Comparison of ENCODE assay signal across 1 cellular context in the genomic region with DNA sequence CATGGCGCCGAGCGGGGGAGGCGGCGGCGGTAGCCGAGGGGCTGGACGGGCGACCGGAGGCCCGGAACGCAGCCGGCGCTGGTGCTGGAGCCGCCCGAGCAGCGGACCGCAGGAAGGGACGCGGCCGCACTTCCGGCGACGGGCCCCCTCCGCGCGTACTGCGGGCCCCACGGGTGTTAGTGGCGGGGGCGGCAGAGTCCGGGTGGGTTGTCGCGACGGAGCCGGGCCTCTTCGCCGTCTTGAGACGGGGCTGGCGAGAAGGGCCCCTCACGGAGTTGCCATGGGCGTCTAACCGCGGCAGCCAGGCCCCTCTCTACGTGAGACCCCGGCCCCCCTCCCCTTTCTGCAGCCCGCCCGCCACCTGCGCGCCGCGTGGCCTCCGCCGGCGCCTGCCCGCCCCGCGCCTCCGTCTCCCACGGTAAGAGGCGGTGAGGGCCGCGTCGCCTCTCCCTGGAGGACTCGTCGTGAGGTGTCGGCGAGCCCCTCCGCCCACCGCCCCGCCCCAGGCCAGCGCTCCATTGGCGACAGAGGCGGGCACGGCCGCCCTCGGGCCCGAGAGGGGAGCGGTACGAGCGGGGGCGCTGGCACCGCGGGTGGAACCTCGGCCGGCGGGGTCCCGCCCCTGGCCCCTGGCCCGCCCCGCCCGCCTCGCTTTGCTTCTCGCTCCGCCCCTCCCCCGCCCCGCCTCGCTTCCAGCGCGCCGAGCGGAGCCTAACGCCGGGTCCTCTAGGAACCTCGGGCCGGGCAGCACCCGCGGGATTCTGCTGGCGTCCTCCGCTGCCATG.
A peak's percentile ranks its signal among the peaks of the same experiment; 100 is the strongest.
TF ChIP-seq lines count a peak whose summit lies in the region.

A gene with protein sequence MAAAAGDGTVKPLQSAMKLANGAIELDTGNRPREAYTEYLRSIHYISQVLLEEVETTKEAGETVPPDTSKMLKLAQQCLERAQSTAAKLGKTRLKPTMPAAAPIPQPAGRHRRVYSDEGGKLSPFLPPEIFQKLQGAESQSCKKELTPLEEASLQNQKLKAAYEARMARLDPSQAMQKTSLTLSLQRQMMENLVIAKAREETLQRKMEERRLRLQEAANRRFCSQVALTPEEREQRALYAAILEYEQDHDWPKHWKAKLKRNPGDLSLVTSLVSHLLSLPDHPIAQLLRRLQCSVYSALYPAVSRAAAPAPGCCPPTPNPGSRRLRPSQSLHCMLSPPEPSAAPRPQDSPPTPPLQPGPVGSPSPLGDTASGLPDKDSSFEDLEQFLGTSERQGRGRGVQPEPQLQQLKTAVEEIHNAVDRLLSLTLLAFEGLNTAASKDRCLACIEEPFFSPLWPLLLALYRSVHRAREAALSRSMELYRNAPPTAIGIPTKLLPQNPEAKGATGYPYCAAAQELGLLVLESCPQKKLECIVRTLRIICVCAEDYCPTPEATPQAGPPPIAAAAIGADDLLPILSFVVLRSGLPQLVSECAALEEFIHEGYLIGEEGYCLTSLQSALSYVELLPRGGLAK (minus strand): TSS at position 40 of the 785 bp plus-strand sequence. CDS start 37 bp downstream, at position 3.
A gene with protein sequence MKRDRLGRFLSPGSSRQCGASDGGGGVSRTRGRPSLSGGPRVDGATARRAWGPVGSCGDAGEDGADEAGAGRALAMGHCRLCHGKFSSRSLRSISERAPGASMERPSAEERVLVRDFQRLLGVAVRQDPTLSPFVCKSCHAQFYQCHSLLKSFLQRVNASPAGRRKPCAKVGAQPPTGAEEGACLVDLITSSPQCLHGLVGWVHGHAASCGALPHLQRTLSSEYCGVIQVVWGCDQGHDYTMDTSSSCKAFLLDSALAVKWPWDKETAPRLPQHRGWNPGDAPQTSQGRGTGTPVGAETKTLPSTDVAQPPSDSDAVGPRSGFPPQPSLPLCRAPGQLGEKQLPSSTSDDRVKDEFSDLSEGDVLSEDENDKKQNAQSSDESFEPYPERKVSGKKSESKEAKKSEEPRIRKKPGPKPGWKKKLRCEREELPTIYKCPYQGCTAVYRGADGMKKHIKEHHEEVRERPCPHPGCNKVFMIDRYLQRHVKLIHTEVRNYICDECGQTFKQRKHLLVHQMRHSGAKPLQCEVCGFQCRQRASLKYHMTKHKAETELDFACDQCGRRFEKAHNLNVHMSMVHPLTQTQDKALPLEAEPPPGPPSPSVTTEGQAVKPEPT (plus strand): TSS at position 679 of the 785 bp plus-strand sequence. CDS start 104 bp downstream, at position 783.

TF ChIP-seq in HepG2, 621 proteins besides CTCF, POLR2A, EP300 and RAD21 (continues in another document):
- TF ChIP-seq, protein P1, sequence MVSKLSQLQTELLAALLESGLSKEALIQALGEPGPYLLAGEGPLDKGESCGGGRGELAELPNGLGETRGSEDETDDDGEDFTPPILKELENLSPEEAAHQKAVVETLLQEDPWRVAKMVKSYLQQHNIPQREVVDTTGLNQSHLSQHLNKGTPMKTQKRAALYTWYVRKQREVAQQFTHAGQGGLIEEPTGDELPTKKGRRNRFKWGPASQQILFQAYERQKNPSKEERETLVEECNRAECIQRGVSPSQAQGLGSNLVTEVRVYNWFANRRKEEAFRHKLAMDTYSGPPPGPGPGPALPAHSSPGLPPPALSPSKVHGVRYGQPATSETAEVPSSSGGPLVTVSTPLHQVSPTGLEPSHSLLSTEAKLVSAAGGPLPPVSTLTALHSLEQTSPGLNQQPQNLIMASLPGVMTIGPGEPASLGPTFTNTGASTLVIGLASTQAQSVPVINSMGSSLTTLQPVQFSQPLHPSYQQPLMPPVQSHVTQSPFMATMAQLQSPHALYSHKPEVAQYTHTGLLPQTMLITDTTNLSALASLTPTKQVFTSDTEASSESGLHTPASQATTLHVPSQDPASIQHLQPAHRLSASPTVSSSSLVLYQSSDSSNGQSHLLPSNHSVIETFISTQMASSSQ (IDR thresholded peaks at IDR 0.05; ENCODE audit: low read depth): no peak; the same call in 1 of the 2 replicates
- TF ChIP-seq, protein P1 (CRISPR knock-in tag; IDR thresholded peaks at IDR 0.05; ENCODE audit: borderline replicate concordance): peak; percentile 78; the same call in 1 of the 2 replicates
- TF ChIP-seq ZNF614 (CRISPR knock-in tag; IDR thresholded peaks at IDR 0.05; ENCODE audit: borderline replicate concordance) (peak; percentile 62; the same call in 1 of the 2 replicates), REL (CRISPR knock-in tag; conservative IDR thresholded peaks at IDR 0.05) (no peak; the same call in none of the 2 replicates), ZNF207 (IDR thresholded peaks at IDR 0.05; ENCODE audit: borderline replicate concordance) (no peak), GATAD2A (CRISPR knock-in tag; IDR thresholded peaks at IDR 0.05) (peak; percentile 75), ZNF232 (CRISPR knock-in tag; IDR thresholded peaks at IDR 0.05; ENCODE audit: borderline replicate concordance) (peak; percentile 76; the same call in 1 of the 2 replicates), SP2 (CRISPR knock-in tag; IDR thresholded peaks at IDR 0.05) (peak; percentile 74), ZNF431 (CRISPR knock-in tag; IDR thresholded peaks at IDR 0.05; ENCODE audit: borderline replicate concordance, low read depth) (peak; percentile 94), PTBP1 (IDR thresholded peaks at IDR 0.05; ENCODE audit: low read depth, low read length, poor library complexity, severe bottlenecking) (no peak), SMYD3 (CRISPR knock-in tag; IDR thresholded peaks at IDR 0.05) (no peak), ATM (IDR thresholded peaks at IDR 0.05; ENCODE audit: borderline replicate concordance) (no peak), SP140L (CRISPR knock-in tag; IDR thresholded peaks at IDR 0.05; ENCODE audit: borderline replicate concordance) (0 out of 2 replicates have a peak, but pooled peaks have one; percentile 42), BORCS8-MEF2B (CRISPR knock-in tag; IDR thresholded peaks at IDR 0.05) (peak; percentile 90; the same call in 1 of the 2 replicates), ZNF12 (CRISPR knock-in tag; IDR thresholded peaks at IDR 0.05) (no peak), ZNF501 (CRISPR knock-in tag; IDR thresholded peaks at IDR 0.05) (peak; percentile 76; the same call in 1 of the 2 replicates), IRX3 (CRISPR knock-in tag; IDR thresholded peaks at IDR 0.05; ENCODE audit: borderline replicate concordance, low read depth) (peak; percentile 94), ZNF543 (CRISPR knock-in tag; IDR thresholded peaks at IDR 0.05) (peak; percentile 90), ZNF558 (CRISPR knock-in tag; IDR thresholded peaks at IDR 0.05; ENCODE audit: borderline replicate concordance) (peak; percentile 41; the same call in 1 of the 2 replicates), ZNF644 (CRISPR knock-in tag; IDR thresholded peaks at IDR 0.05; ENCODE audit: low read depth) (no peak)
- TF ChIP-seq, protein P2, sequence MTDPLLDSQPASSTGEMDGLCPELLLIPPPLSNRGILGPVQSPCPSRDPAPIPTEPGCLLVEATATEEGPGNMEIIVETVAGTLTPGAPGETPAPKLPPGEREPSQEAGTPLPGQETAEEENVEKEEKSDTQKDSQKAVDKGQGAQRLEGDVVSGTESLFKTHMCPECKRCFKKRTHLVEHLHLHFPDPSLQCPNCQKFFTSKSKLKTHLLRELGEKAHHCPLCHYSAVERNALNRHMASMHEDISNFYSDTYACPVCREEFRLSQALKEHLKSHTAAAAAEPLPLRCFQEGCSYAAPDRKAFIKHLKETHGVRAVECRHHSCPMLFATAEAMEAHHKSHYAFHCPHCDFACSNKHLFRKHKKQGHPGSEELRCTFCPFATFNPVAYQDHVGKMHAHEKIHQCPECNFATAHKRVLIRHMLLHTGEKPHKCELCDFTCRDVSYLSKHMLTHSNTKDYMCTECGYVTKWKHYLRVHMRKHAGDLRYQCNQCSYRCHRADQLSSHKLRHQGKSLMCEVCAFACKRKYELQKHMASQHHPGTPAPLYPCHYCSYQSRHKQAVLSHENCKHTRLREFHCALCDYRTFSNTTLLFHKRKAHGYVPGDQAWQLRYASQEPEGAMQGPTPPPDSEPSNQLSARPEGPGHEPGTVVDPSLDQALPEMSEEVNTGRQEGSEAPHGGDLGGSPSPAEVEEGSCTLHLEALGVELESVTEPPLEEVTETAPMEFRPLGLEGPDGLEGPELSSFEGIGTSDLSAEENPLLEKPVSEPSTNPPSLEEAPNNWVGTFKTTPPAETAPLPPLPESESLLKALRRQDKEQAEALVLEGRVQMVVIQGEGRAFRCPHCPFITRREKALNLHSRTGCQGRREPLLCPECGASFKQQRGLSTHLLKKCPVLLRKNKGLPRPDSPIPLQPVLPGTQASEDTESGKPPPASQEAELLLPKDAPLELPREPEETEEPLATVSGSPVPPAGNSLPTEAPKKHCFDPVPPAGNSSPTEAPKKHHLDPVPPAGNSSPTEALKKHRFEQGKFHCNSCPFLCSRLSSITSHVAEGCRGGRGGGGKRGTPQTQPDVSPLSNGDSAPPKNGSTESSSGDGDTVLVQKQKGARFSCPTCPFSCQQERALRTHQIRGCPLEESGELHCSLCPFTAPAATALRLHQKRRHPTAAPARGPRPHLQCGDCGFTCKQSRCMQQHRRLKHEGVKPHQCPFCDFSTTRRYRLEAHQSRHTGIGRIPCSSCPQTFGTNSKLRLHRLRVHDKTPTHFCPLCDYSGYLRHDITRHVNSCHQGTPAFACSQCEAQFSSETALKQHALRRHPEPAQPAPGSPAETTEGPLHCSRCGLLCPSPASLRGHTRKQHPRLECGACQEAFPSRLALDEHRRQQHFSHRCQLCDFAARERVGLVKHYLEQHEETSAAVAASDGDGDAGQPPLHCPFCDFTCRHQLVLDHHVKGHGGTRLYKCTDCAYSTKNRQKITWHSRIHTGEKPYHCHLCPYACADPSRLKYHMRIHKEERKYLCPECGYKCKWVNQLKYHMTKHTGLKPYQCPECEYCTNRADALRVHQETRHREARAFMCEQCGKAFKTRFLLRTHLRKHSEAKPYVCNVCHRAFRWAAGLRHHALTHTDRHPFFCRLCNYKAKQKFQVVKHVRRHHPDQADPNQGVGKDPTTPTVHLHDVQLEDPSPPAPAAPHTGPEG (CRISPR knock-in tag; IDR thresholded peaks at IDR 0.05): peak; percentile 97
- TF ChIP-seq, protein P3, sequence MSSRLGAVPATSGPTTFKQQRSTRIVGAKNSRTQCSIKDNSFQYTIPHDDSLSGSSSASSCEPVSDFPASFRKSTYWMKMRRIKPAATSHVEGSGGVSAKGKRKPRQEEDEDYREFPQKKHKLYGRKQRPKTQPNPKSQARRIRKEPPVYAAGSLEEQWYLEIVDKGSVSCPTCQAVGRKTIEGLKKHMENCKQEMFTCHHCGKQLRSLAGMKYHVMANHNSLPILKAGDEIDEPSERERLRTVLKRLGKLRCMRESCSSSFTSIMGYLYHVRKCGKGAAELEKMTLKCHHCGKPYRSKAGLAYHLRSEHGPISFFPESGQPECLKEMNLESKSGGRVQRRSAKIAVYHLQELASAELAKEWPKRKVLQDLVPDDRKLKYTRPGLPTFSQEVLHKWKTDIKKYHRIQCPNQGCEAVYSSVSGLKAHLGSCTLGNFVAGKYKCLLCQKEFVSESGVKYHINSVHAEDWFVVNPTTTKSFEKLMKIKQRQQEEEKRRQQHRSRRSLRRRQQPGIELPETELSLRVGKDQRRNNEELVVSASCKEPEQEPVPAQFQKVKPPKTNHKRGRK (CRISPR knock-in tag; IDR thresholded peaks at IDR 0.05): no peak
- TF ChIP-seq, protein P4, sequence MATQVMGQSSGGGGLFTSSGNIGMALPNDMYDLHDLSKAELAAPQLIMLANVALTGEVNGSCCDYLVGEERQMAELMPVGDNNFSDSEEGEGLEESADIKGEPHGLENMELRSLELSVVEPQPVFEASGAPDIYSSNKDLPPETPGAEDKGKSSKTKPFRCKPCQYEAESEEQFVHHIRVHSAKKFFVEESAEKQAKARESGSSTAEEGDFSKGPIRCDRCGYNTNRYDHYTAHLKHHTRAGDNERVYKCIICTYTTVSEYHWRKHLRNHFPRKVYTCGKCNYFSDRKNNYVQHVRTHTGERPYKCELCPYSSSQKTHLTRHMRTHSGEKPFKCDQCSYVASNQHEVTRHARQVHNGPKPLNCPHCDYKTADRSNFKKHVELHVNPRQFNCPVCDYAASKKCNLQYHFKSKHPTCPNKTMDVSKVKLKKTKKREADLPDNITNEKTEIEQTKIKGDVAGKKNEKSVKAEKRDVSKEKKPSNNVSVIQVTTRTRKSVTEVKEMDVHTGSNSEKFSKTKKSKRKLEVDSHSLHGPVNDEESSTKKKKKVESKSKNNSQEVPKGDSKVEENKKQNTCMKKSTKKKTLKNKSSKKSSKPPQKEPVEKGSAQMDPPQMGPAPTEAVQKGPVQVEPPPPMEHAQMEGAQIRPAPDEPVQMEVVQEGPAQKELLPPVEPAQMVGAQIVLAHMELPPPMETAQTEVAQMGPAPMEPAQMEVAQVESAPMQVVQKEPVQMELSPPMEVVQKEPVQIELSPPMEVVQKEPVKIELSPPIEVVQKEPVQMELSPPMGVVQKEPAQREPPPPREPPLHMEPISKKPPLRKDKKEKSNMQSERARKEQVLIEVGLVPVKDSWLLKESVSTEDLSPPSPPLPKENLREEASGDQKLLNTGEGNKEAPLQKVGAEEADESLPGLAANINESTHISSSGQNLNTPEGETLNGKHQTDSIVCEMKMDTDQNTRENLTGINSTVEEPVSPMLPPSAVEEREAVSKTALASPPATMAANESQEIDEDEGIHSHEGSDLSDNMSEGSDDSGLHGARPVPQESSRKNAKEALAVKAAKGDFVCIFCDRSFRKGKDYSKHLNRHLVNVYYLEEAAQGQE (IDR thresholded peaks at IDR 0.05; ENCODE audit: borderline replicate concordance in 1 of 2, low read depth in 1 of 2, low read length in 2 of 2): peak in 1 of 2 experiments; percentile 58; a peak in 1 of 4 replicates
- TF ChIP-seq, protein P5, sequence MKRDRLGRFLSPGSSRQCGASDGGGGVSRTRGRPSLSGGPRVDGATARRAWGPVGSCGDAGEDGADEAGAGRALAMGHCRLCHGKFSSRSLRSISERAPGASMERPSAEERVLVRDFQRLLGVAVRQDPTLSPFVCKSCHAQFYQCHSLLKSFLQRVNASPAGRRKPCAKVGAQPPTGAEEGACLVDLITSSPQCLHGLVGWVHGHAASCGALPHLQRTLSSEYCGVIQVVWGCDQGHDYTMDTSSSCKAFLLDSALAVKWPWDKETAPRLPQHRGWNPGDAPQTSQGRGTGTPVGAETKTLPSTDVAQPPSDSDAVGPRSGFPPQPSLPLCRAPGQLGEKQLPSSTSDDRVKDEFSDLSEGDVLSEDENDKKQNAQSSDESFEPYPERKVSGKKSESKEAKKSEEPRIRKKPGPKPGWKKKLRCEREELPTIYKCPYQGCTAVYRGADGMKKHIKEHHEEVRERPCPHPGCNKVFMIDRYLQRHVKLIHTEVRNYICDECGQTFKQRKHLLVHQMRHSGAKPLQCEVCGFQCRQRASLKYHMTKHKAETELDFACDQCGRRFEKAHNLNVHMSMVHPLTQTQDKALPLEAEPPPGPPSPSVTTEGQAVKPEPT (CRISPR knock-in tag; IDR thresholded peaks at IDR 0.05; ENCODE audit: low read depth): peak; percentile 96
